20 cellular contexts compared by ENCODE assay signal in the genomic region with DNA sequence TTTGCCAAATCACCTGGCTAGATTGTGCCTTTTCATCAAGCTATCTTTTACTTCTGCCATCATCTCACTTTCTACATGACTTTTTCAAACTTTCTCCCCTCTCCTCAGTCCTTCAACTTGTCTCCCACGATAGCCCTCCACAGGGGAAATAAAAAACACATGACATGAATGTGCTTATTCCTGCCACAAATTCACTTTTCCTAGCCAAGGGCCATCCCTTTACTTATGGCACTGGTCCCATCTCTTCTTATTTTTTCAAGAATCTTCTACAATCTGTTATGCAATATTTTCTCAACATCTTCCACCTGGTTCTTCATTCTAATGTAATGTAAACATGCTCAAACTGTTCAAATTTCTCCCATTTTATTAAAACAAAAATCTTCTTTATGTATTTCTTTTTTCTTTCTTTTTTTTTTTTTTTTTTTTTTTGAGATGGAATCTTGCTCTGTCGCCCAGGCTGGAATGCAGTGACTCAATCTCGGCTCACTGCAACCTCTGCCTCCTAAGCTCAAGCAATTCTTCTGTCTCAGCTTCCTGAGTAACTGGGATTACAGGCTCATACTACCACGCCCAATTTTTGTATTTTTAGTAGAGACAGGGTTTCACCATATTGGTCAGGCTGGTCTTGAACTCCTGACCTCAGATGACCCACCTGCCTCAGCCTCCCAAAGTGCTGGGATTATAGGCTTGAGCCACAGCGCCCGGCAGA. TPM values are rescaled to one million over a fixed set of nuclear protein-coding genes. Genes with fewer than 3 reads are reported as not detected.
DNase-seq lines count a peak whose midpoint lies in the region; ATAC-seq, FAIRE-seq and TF ChIP-seq lines count a peak whose summit lies in the region.
"Not testable (repeated sequence)": the region's sequence is repeated elsewhere in the genome, so short reads cannot be mapped to it uniquely, and the experiment has no call there.
"Had no signal": no experiment of that assay in that cellular context is flagged by ENCODE, and none has a peak within 500 bp of the region (broad histone marks: within the 10 kb centered on the region; RNA-seq: fewer than 3 reads in every experiment).

No MANE protein-coding gene starts in this region.

- CTCF ChIA-PET in A549 (lab: Yijun Ruan, JAX): interaction anchor here (0.7 kb wide), 1 partner anchor 50 kb away, joined by 4 read pairs; no protein-coding TSS in a partner anchor

- ATAC-seq in A549: peak; percentile 39 to 85; a peak in 3 of 6 replicates

- H3K9me3 ChIP-seq in A549: not testable (repeated sequence)

- not testable (repeated sequence) for TF ChIP-seq POLR2A in A549 (IDR thresholded peaks at IDR 0.05; ENCODE audit: low read length)

- peak overlapping the region; percentile 48 for H3K4me2 ChIP-seq in A549

- H3K27ac ChIP-seq in A549: peak overlapping the region; percentile 29 to 64; a peak in 5 of 6 replicates

- H3K4me1 ChIP-seq in A549: peaks cover 17% of the 10 kb centered on the region

- DNase-seq in A549 (ENCODE audit: low read depth in 1 of 2, low spot score in 1 of 2): peak in 1 of 2 experiments; percentile 57
- peak; percentile 87 for DNase-seq in ELR (ENCODE audit: low read depth)
- peak; percentile 57 for DNase-seq in HS-27A (ENCODE audit: low read depth)
- DNase-seq in RPMI7951 (ENCODE audit: low read depth): peak; percentile 57
- peak; percentile 12 for DNase-seq in astrocyte of the cerebellum (ENCODE audit: low read depth)
- DNase-seq in epithelial cell of esophagus (ENCODE audit: low read depth): peak; percentile 84
- peak; percentile 6 for DNase-seq in fibroblast of villous mesenchyme (ENCODE audit: low read depth)
- peak; percentile 42 for DNase-seq in non-pigmented ciliary epithelial cell (ENCODE audit: low read depth)

- FAIRE-seq in A549 (lab: Jason Lieb, UNC): peak; percentile 13

- 43% methylated on average over 6 of the region's 6 CpGs for WGBS in A549 (ENCODE audit: missing lambda C conversion rate)

- H3K4me3 ChIP-seq in A549; astrocyte of the cerebellum (ENCODE audit: low read depth, low read length); epithelial cell of esophagus (ENCODE audit: low read length); fibroblast of villous mesenchyme (ENCODE audit: low read depth, low read length): not testable (repeated sequence)

- TF ChIP-seq CTCF in A549 (IDR thresholded peaks at IDR 0.05); astrocyte of the cerebellum (IDR thresholded peaks at IDR 0.05; ENCODE audit: low read depth, low read length, missing control alignments); epithelial cell of esophagus (IDR thresholded peaks at IDR 0.05; ENCODE audit: insufficient read depth, low read depth, low read length, missing control alignments); fibroblast of villous mesenchyme (IDR thresholded peaks at IDR 0.05; ENCODE audit: insufficient read depth, low read depth, low read length): not testable (repeated sequence)

- not testable (repeated sequence) for TF ChIP-seq RAD21 in A549 (conservative IDR thresholded peaks at IDR 0.05 in 1 of 2, IDR thresholded peaks at IDR 0.05 in 1 of 2)

- POLR2A ChIA-PET in A549 (lab: Yijun Ruan, JAX): interaction anchor here (0.6 kb wide), 1 partner anchor 96 kb away, joined by 3 read pairs; no protein-coding TSS in a partner anchor

- not testable (repeated sequence) for TF ChIP-seq EP300 in A549 (IDR thresholded peaks at IDR 0.05)

- in situ Hi-C loops in astrocyte of the cerebellum (cut with HindIII; ENCODE audit: low sequenced_read_pairs): not testable (repeated sequence)

TF ChIP-seq in A549, 52 proteins besides CTCF, POLR2A, EP300 and RAD21:
- TF ChIP-seq CEBPB (IDR thresholded peaks at IDR 0.05): peak in 1 of 2 experiments; percentile 24; a peak in 1 of 4 replicates

RNA-seq across cellular contexts. Expression of gene F13B, which starts 32.3 kb away (rescaled TPM):
- polyA plus RNA-seq in A549 (2011; rRNA removed) (0.52 and 0.75 TPM in 2 replicates), A549 (2017; fragmentation: RNase III; extraction: RNeasy Plus Mini Kit Qiagen cat#74134 plus additional on column Dnase treatment) (0.19 to 0.33 TPM (median 0.21 TPM) in 3 replicates)
- 0.04 TPM in 2 replicates for polyA plus RNA-seq in A549 (2012; cell fraction: cytosol; rRNA removed)
- 0.02 TPM in 1 of 2 replicates, not detected in the other for polyA plus RNA-seq in A549 (2012; cell fraction: nucleus; rRNA removed)
- polyA minus RNA-seq in A549 (2011; rRNA and poly(A)+ RNA removed): 0.17 and 0.19 TPM in 2 replicates
- total RNA-seq in RPMI7951 (2014; rRNA removed; shearing (Covaris generic)): 0.24 TPM in 1 of 2 replicates, not detected in the other
- total RNA-seq in fibroblast of villous mesenchyme: not detected in 2 replicates
- total RNA-seq: activated CD4-positive, alpha-beta memory T cell treated with anti-CD3 and anti-CD28 coated beads, Interleukin-2, amount 10 ng/mL, durations not matched to agents 7 days and 5 days; breast epithelium; CD8-positive, alpha-beta memory T cell; epithelial cell of proximal tubule; glomerular endothelial cell; H7; left lung; right atrium auricular region; T-helper 2 cell treated with Interferon-gamma antibody and Interleukin-4, amounts not matched to agents 100 ng/mL and 5 ng/mL, for 36 hours; thoracic aorta had no signal
- polyA plus RNA-seq: CD8-positive, alpha-beta memory T cell; immature natural killer cell had no signal

RNA-seq across cellular contexts. Expression of gene CFHR5, which starts 57.4 kb away (rescaled TPM):
- not detected in 2 replicates for polyA plus RNA-seq in A549 (2011; rRNA removed)
- not detected in 2 replicates for polyA plus RNA-seq in A549 (2012; cell fraction: cytosol; rRNA removed)
- not detected in 2 replicates for polyA plus RNA-seq in A549 (2012; cell fraction: nucleus; rRNA removed)
- polyA plus RNA-seq in A549 (2017; fragmentation: RNase III; extraction: RNeasy Plus Mini Kit Qiagen cat#74134 plus additional on column Dnase treatment): not detected in 3 replicates
- polyA minus RNA-seq in A549 (2011; rRNA and poly(A)+ RNA removed): not detected in 2 replicates
- not detected in 2 replicates for total RNA-seq in RPMI7951 (2014; rRNA removed; shearing (Covaris generic))
- not detected in 2 replicates for total RNA-seq in fibroblast of villous mesenchyme
- total RNA-seq: activated CD4-positive, alpha-beta memory T cell treated with anti-CD3 and anti-CD28 coated beads, Interleukin-2, amount 10 ng/mL, durations not matched to agents 7 days and 5 days; breast epithelium; CD8-positive, alpha-beta memory T cell; epithelial cell of proximal tubule; glomerular endothelial cell; H7; HepG2; left lung; right atrium auricular region; T-helper 2 cell treated with Interferon-gamma antibody and Interleukin-4, amounts not matched to agents 100 ng/mL and 5 ng/mL, for 36 hours; thoracic aorta had no signal
- polyA plus RNA-seq: CD8-positive, alpha-beta memory T cell; HepG2; immature natural killer cell had no signal
